ENCODE assay signal across 1 cellular context in the genomic region with DNA sequence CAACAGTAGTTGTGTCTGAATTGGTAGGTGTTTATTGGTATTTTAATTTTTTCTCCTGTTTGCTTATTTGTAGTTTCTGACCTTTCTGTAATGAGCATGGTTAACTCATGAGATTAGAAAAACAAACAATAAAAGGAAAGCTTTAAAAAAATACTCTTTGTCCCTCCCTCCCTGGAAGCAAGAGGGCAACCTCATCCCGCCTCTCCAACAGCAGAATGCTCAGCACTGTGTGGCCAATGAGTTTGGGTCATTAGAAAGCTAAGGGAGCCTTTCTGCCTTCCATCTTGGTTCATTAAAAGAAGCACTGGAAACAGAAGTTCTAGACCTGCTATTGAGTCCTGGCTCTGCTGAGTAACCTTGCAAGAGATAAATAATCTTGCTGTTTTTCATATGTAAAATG.
TF ChIP-seq lines count a peak whose summit lies in the region.

No MANE protein-coding gene starts in this region.

TF ChIP-seq in IMR-90, 13 proteins besides CTCF, POLR2A, EP300 and RAD21:
- TF ChIP-seq CHD1 (IDR thresholded peaks at IDR 0.05; ENCODE audit: low read depth, low read length) = no peak
- TF ChIP-seq BHLHE40 (IDR thresholded peaks at IDR 0.05; ENCODE audit: low read depth, low read length) = no peak
- no peak for TF ChIP-seq NFE2L2 (IDR thresholded peaks at IDR 0.05; ENCODE audit: low read depth, low read length)
- no peak for TF ChIP-seq RCOR1 (IDR thresholded peaks at IDR 0.05; ENCODE audit: insufficient replicate concordance, low read length)
- TF ChIP-seq FOS (IDR thresholded peaks at IDR 0.05; ENCODE audit: low read depth, low read length) = no peak
- TF ChIP-seq MAZ (IDR thresholded peaks at IDR 0.05; ENCODE audit: borderline replicate concordance, low read depth, low read length) = no peak
- TF ChIP-seq RFX5 (IDR thresholded peaks at IDR 0.05; ENCODE audit: low read depth, low read length) = no peak
- TF ChIP-seq, protein P1, sequence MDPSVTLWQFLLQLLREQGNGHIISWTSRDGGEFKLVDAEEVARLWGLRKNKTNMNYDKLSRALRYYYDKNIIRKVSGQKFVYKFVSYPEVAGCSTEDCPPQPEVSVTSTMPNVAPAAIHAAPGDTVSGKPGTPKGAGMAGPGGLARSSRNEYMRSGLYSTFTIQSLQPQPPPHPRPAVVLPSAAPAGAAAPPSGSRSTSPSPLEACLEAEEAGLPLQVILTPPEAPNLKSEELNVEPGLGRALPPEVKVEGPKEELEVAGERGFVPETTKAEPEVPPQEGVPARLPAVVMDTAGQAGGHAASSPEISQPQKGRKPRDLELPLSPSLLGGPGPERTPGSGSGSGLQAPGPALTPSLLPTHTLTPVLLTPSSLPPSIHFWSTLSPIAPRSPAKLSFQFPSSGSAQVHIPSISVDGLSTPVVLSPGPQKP (IDR thresholded peaks at IDR 0.05; ENCODE audit: borderline replicate concordance, low read depth, low read length) = no peak
- no peak for TF ChIP-seq MXI1 (IDR thresholded peaks at IDR 0.05; ENCODE audit: borderline replicate concordance, low read depth, low read length)
- TF ChIP-seq, protein P2, sequence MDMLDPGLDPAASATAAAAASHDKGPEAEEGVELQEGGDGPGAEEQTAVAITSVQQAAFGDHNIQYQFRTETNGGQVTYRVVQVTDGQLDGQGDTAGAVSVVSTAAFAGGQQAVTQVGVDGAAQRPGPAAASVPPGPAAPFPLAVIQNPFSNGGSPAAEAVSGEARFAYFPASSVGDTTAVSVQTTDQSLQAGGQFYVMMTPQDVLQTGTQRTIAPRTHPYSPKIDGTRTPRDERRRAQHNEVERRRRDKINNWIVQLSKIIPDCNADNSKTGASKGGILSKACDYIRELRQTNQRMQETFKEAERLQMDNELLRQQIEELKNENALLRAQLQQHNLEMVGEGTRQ (IDR thresholded peaks at IDR 0.05; ENCODE audit: low read depth, low read length) = no peak
- TF ChIP-seq SMC3 (IDR thresholded peaks at IDR 0.05; ENCODE audit: low read depth, low read length) = no peak
- no peak for TF ChIP-seq MAFK (IDR thresholded peaks at IDR 0.05; ENCODE audit: low read depth, low read length)
- TF ChIP-seq CEBPB (IDR thresholded peaks at IDR 0.05; ENCODE audit: low read depth, low read length) = no peak
